Comparison of ENCODE assay signal across 9 cellular contexts in the genomic region with DNA sequence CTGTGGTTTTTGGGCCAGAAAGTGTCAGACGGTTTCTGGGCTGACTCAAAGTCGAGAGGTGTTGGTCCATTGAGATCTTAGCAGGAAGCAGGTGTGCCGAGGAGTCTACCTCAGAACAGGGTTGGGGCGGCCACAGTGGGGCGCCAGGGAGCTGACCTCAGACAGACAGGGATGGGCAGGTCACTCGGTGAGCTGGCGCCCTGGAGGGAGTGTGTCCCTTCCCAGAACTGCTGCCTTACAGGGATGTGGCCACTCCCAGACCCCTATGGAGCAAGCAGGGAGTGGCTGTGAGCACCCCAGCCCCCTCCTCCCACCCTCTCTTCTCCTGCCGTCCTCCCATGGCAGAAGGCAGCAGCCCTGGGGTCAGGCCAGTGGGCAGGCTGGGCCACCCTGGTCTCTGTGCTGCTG. TPM values are rescaled to one million over a fixed set of nuclear protein-coding genes. Genes with fewer than 3 reads are reported as not detected.
DNase-seq lines count a peak whose midpoint lies in the region; ATAC-seq and TF ChIP-seq lines count a peak whose summit lies in the region.
"Had no signal": no experiment of that assay in that cellular context is flagged by ENCODE, and none has a peak within 500 bp of the region (broad histone marks: within the 10 kb centered on the region; RNA-seq: fewer than 3 reads in every experiment).

No MANE protein-coding gene starts in this region.

- peak; percentile 33 for TF ChIP-seq CTCF in HFF-Myc (IDR thresholded peaks at IDR 0.05; ENCODE audit: low read depth, low read length, missing control alignments)
- TF ChIP-seq CTCF in WERI-Rb-1 (IDR thresholded peaks at IDR 0.05; ENCODE audit: low read depth, low read length), result peak; percentile 66
- no peak for TF ChIP-seq CTCF in testis (IDR thresholded peaks at IDR 0.05)

- H3K27me3 ChIP-seq in WERI-Rb-1 (ENCODE audit: insufficient read depth, low read depth, severe bottlenecking) (no peaks in the 10 kb centered on the region), testis (no peaks in the 10 kb centered on the region)
- H3K27me3 ChIP-seq: SJSA1 had no signal

- H3K4me1 ChIP-seq in testis, result peaks cover 10% of the 10 kb centered on the region

- ATAC-seq in GM19452 (IDR thresholded peaks at IDR 0.05; ENCODE audit: unreplicated experiment), result no peak
- no peak for ATAC-seq in GM21723 (IDR thresholded peaks at IDR 0.05; ENCODE audit: unreplicated experiment)
- no peak for ATAC-seq in GM21717 (IDR thresholded peaks at IDR 0.05; ENCODE audit: unreplicated experiment)

- no peak for TF ChIP-seq POLR2A in testis (IDR thresholded peaks at IDR 0.05)

- intact Hi-C loops in testis (cut with DNase I; ENCODE audit: low total_unique reads), result no loop called here

- H3K4me3 ChIP-seq in HFF-Myc (replicated peaks; ENCODE audit: low read depth, low read length) (no peak overlapping the region), WERI-Rb-1 (ENCODE audit: low read depth, low read length) (no peak overlapping the region), testis (no peak overlapping the region)
- H3K4me3 ChIP-seq: SJSA1 had no signal

- peak overlapping the region; percentile 63 for H3K27ac ChIP-seq in WERI-Rb-1
- no peak overlapping the region for H3K27ac ChIP-seq in testis
- H3K27ac ChIP-seq: SJSA1 had no signal

- DNase-seq in DMS 273 (lab: John Stamatoyannopoulos, UW; ENCODE audit: unreplicated experiment), result peak; percentile 74
- DNase-seq in HFF-Myc (ENCODE audit: extremely low read depth, low read depth), result no peak
- DNase-seq in WERI-Rb-1, result peak; percentile 90
- peak; percentile 67 for DNase-seq in kidney tubule cell (ENCODE audit: low spot score)
- no peak for DNase-seq in testis

- H3K9me3 ChIP-seq in WERI-Rb-1 (ENCODE audit: severe bottlenecking) (no peaks in the 10 kb centered on the region), testis (no peaks in the 10 kb centered on the region)
- H3K9me3 ChIP-seq: SJSA1 had no signal

- 68 to 90% methylated on average over 4 to 8 of the region's 8 CpGs for WGBS in testis, 2 donors

- H3K36me3 ChIP-seq in WERI-Rb-1 (no peaks in the 10 kb centered on the region), testis (ENCODE audit: low read depth, missing control alignments) (no peaks in the 10 kb centered on the region)
- H3K36me3 ChIP-seq: SJSA1 had no signal

RNA-seq across cellular contexts. Expression of a gene that starts 14.0 kb away (rescaled TPM):
- 100 to 1,000 TPM; 125 to 256 TPM for total RNA-seq in testis
- polyA plus RNA-seq in testis (ENCODE audit: insufficient read depth, low read depth, low replicate concordance), result 105 TPM

RNA-seq across cellular contexts. Expression of a gene that starts 23.9 kb away (rescaled TPM):
- 10 to 100 TPM; 12.5 to 15.0 TPM for total RNA-seq in testis
- polyA plus RNA-seq in testis (ENCODE audit: insufficient read depth, low read depth, low replicate concordance), result 3.3 TPM

RNA-seq across cellular contexts. Expression of a gene that starts 39.0 kb away (rescaled TPM):
- 1,000 to 10,000 TPM; 1,952 to 3,862 TPM for total RNA-seq in testis
- polyA plus RNA-seq in testis (ENCODE audit: insufficient read depth, low read depth, low replicate concordance), result 1,947 TPM

RNA-seq across cellular contexts. Expression of a gene that starts 58.1 kb away (rescaled TPM):
- total RNA-seq in testis, result 100 to 1,000 TPM; 106 to 123 TPM
- 90.0 TPM for polyA plus RNA-seq in testis (ENCODE audit: insufficient read depth, low read depth, low replicate concordance)

RNA-seq across cellular contexts. Expression of a gene that starts 58.2 kb away (rescaled TPM):
- 10 to 100 TPM; 45.8 to 85.0 TPM for total RNA-seq in testis
- 201 TPM for polyA plus RNA-seq in testis (ENCODE audit: insufficient read depth, low read depth, low replicate concordance)

Comparison
In these comparisons a context has a peak if more than half of its experiments do, and no peak if none do; other contexts are left out.
1. DNase-seq: peak in DMS 273 (single experiment), WERI-Rb-1 (single experiment) and kidney tubule cell (single experiment); none in HFF-Myc (single experiment) and testis (single experiment).
2. CTCF ChIP-seq: peak in HFF-Myc (single experiment) and WERI-Rb-1 (single experiment); none in testis (0 of 3).